ENCODE assay signal across 21 cellular contexts in genomic region chr6:19477563-19477962, GRCh38.
"Had no signal": no experiment of that assay in that cellular context is flagged by ENCODE, and none has a peak within 500 bp of the region (broad histone marks: within the 10 kb centered on the region; RNA-seq: fewer than 3 reads in every experiment).

No MANE protein-coding gene starts in this region.

- H3K36me3 Mint-ChIP-seq: activated naive CD4-positive, alpha-beta T cell treated with anti-CD3 and anti-CD28 coated beads, Interleukin-2, amount 10 ng/mL, durations not matched to agents 7 days and 5 days; activated naive CD8-positive, alpha-beta T cell treated with anti-CD3 and anti-CD28 coated beads for 36 hours; IgD-negative memory B cell had no signal

- H3K4me1 Mint-ChIP-seq: activated naive CD4-positive, alpha-beta T cell treated with anti-CD3 and anti-CD28 coated beads, Interleukin-2, amount 10 ng/mL, durations not matched to agents 7 days and 5 days; activated naive CD8-positive, alpha-beta T cell treated with anti-CD3 and anti-CD28 coated beads for 36 hours; IgD-negative memory B cell had no signal

- ATAC-seq: activated CD8-positive, alpha-beta T cell treated with anti-CD3 and anti-CD28 coated beads for 36 hours; activated T-cell treated with anti-CD3 and anti-CD28 coated beads, Interleukin-2, amount 50 U/mL, for 72 hours had no signal

- H3K36me3 ChIP-seq: brain microvascular endothelial cell had no signal

- H3K27me3 Mint-ChIP-seq: activated CD8-positive, alpha-beta T cell treated with anti-CD3 and anti-CD28 coated beads for 36 hours; activated naive CD4-positive, alpha-beta T cell treated with anti-CD3 and anti-CD28 coated beads, Interleukin-2, amount 10 ng/mL, durations not matched to agents 7 days and 5 days; activated naive CD8-positive, alpha-beta T cell treated with anti-CD3 and anti-CD28 coated beads for 36 hours; IgD-negative memory B cell had no signal

- H3K9ac ChIP-seq: KMS-11 had no signal

- H3K4me2 ChIP-seq: KMS-11 had no signal

- H3K4me3 ChIP-seq: SK-N-MC had no signal

- H3K27me3 ChIP-seq: brain microvascular endothelial cell had no signal

- H3K4me3 Mint-ChIP-seq: activated CD8-positive, alpha-beta T cell treated with anti-CD3 and anti-CD28 coated beads for 36 hours; activated naive CD4-positive, alpha-beta T cell treated with anti-CD3 and anti-CD28 coated beads, Interleukin-2, amount 10 ng/mL, durations not matched to agents 7 days and 5 days; activated naive CD8-positive, alpha-beta T cell treated with anti-CD3 and anti-CD28 coated beads for 36 hours; activated T-cell treated with anti-CD3 and anti-CD28 coated beads, Interleukin-2, amount 50 U/mL, for 72 hours; IgD-negative memory B cell had no signal

- H3K9me3 Mint-ChIP-seq: activated naive CD8-positive, alpha-beta T cell treated with anti-CD3 and anti-CD28 coated beads for 36 hours had no signal

- H3K27ac ChIP-seq: brain microvascular endothelial cell, KMS-11, SK-N-MC, VCaP had no signal

- H3K27ac Mint-ChIP-seq: activated CD8-positive, alpha-beta T cell treated with anti-CD3 and anti-CD28 coated beads for 36 hours; activated naive CD4-positive, alpha-beta T cell treated with anti-CD3 and anti-CD28 coated beads, Interleukin-2, amount 10 ng/mL, durations not matched to agents 7 days and 5 days; activated naive CD8-positive, alpha-beta T cell treated with anti-CD3 and anti-CD28 coated beads for 36 hours; activated T-cell treated with anti-CD3 and anti-CD28 coated beads, Interleukin-2, amount 50 U/mL, for 72 hours; activated T-helper 2 cell treated with anti-CD3 and anti-CD28 coated beads, Interferon-gamma antibody, Interleukin-2, Interleukin-4, amounts not matched to agents 10 μg/mL and 5 μg/mL and 100 μg/mL, durations not matched to agents 14 hours and 24 hours and 36 hours had no signal

- DNase-seq: activated CD4-positive, alpha-beta T cell treated with anti-CD3 and anti-CD28 coated beads, Interleukin-2, amount 50 U/mL, for 1 hour; activated CD4-positive, CD25-positive, alpha-beta regulatory T cell; activated CD8-positive, alpha-beta memory T cell treated with anti-CD3 and anti-CD28 coated beads, Interleukin-2, amount 50 U/mL, for 4 hours; activated CD8-positive, alpha-beta T cell treated with anti-CD3 and anti-CD28 coated beads for 36 hours; activated gamma-delta T cell treated with Interleukin-2 at 50 U/mL for 16 hours; activated naive CD4-positive, alpha-beta T cell treated with anti-CD3 and anti-CD28 coated beads, Interleukin-2, amount 10 ng/mL, durations not matched to agents 7 days and 5 days; activated naive CD8-positive, alpha-beta T cell treated with anti-CD3 and anti-CD28 coated beads for 36 hours; activated T-cell treated with anti-CD3 and anti-CD28 coated beads, Interleukin-2, amount 50 U/mL, for 72 hours; brain microvascular endothelial cell; NCI-H1092; NCI-H1417; NCI-H1694 treated with DMSO at 0.1 percent for 48 hours; NCI-H2029 treated with DMSO at 0.1 percent for 48 hours; NCI-H524; SHP77 treated with DMSO at 0.1 percent for 48 hours; T-helper 1 cell had no signal
